Comparison of ENCODE assay signal across 10 cellular contexts in genomic region chr5:13660072-13660471, GRCh38.
A peak's percentile ranks its signal among the peaks of the same experiment; 100 is the strongest.
DNase-seq lines count a peak whose midpoint lies in the region; ATAC-seq and TF ChIP-seq lines count a peak whose summit lies in the region.
"Had no signal": no experiment of that assay in that cellular context is flagged by ENCODE, and none has a peak within 500 bp of the region (broad histone marks: within the 10 kb centered on the region; RNA-seq: fewer than 3 reads in every experiment).

No MANE protein-coding gene starts in this region.

- no peak for DNase-seq in AG09319 (ENCODE audit: extremely low read depth, low read depth)
- no peak for DNase-seq in LNCaP clone FGC (ENCODE audit: low read depth)
- DNase-seq in iPS-NIHi7 (ENCODE audit: extremely low spot score), result peak; percentile 26
- DNase-seq in esophagus muscularis mucosa (ENCODE audit: extremely low spot score), result no peak
- DNase-seq in NCI-H345 treated with DMSO at 0.1 percent for 48 hours (lab: John Stamatoyannopoulos, UW; ENCODE audit: unreplicated experiment), result no peak
- DNase-seq in GOT3 (lab: John Stamatoyannopoulos, UW), result no peak
- DNase-seq: KBM-7; stimulated activated CD4-positive, alpha-beta T cell treated with anti-CD3 and anti-CD28 coated beads, Interleukin-4, amount 100 ng/mL, for 24 hours had no signal

- ATAC-seq in GM21529 (IDR thresholded peaks at IDR 0.05; ENCODE audit: unreplicated experiment), result no peak

- TF ChIP-seq EP300 in esophagus muscularis mucosa (IDR thresholded peaks at IDR 0.05), result no peak

- H3K4me1 ChIP-seq in esophagus muscularis mucosa, result no peaks in the 10 kb centered on the region

- H3K4me3 ChIP-seq in LNCaP clone FGC (ENCODE audit: low read depth, low read length) (no peak overlapping the region), esophagus muscularis mucosa (no peak overlapping the region)

- intact Hi-C loops in esophagus muscularis mucosa (cut with DNase I), result no loop called here

- no peak for TF ChIP-seq POLR2A in esophagus muscularis mucosa (IDR thresholded peaks at IDR 0.05; ENCODE audit: low read depth)

- TF ChIP-seq CTCF in AG09319 (IDR thresholded peaks at IDR 0.05; ENCODE audit: low read depth, low read length), result peak; percentile 3
- TF ChIP-seq CTCF in LNCaP clone FGC (IDR thresholded peaks at IDR 0.05; ENCODE audit: control insufficient read depth, extremely low read depth, insufficient read depth), result peak; percentile 6; the same call in 1 of the 2 replicates
- peak; percentile 53 for TF ChIP-seq CTCF in VCaP (conservative IDR thresholded peaks at IDR 0.05)
- no peak for TF ChIP-seq CTCF in esophagus muscularis mucosa (IDR thresholded peaks at IDR 0.05)

- WGBS in esophagus muscularis mucosa, result 43% methylated on average over 3 of the region's 3 CpGs

- no peaks in the 10 kb centered on the region for H3K27me3 ChIP-seq in esophagus muscularis mucosa

- H3K9me3 ChIP-seq in esophagus muscularis mucosa, result no peaks in the 10 kb centered on the region

- H3K27ac ChIP-seq in VCaP (no peak overlapping the region), esophagus muscularis mucosa (replicated peaks in 1 of 4) (no peak overlapping the region)

- no peaks in the 10 kb centered on the region for H3K36me3 ChIP-seq in esophagus muscularis mucosa

Comparison
In these comparisons a context has a peak if more than half of its experiments do, and no peak if none do; other contexts are left out.
1. CTCF ChIP-seq: peak in AG09319 (single experiment), LNCaP clone FGC (single experiment) and VCaP (single experiment); none in esophagus muscularis mucosa (0 of 3).